1 cellular context compared by ENCODE assay signal in the genomic region with DNA sequence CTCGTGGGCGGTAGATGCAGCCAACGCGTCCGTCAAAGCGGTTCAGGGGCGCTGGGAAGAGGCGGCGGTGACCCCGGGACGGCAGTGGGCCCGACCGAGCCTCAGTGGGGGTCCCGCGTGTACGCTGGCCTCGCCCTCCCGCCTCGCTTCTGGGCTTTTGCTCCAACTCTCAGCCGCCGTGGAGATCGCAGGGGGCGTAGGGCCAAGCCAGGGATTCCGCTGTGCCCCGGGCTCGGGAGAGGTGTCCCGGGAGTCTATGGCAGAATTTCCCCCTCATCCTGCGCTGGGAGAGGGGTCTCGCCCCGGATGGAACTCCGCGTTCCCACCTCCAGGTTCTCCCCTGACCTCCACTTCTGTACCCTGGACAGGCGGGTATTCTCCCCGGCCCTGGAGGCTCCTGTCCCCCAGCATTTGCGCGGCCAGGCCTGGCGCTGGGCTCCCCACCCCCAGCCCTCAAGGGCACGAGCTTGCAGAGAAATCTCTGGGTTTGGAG.
TF ChIP-seq lines count a peak whose summit lies in the region.

No MANE protein-coding gene starts in this region.

TF ChIP-seq in A549, 52 proteins besides CTCF, POLR2A, EP300 and RAD21 (continued from another document):
- TF ChIP-seq HOXB5 (CRISPR knock-in tag; IDR thresholded peaks at IDR 0.05) (no peak), HDAC2 (IDR thresholded peaks at IDR 0.05) (no peak), MAZ (IDR thresholded peaks at IDR 0.05; ENCODE audit: borderline replicate concordance, low read depth, low read length) (no peak), ZC3H11A (IDR thresholded peaks at IDR 0.05) (no peak)
- TF ChIP-seq, protein P1, sequence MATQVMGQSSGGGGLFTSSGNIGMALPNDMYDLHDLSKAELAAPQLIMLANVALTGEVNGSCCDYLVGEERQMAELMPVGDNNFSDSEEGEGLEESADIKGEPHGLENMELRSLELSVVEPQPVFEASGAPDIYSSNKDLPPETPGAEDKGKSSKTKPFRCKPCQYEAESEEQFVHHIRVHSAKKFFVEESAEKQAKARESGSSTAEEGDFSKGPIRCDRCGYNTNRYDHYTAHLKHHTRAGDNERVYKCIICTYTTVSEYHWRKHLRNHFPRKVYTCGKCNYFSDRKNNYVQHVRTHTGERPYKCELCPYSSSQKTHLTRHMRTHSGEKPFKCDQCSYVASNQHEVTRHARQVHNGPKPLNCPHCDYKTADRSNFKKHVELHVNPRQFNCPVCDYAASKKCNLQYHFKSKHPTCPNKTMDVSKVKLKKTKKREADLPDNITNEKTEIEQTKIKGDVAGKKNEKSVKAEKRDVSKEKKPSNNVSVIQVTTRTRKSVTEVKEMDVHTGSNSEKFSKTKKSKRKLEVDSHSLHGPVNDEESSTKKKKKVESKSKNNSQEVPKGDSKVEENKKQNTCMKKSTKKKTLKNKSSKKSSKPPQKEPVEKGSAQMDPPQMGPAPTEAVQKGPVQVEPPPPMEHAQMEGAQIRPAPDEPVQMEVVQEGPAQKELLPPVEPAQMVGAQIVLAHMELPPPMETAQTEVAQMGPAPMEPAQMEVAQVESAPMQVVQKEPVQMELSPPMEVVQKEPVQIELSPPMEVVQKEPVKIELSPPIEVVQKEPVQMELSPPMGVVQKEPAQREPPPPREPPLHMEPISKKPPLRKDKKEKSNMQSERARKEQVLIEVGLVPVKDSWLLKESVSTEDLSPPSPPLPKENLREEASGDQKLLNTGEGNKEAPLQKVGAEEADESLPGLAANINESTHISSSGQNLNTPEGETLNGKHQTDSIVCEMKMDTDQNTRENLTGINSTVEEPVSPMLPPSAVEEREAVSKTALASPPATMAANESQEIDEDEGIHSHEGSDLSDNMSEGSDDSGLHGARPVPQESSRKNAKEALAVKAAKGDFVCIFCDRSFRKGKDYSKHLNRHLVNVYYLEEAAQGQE (IDR thresholded peaks at IDR 0.05): no peak
